Comparison of ENCODE assay signal across 18 cellular contexts in genomic region chr4:41200486-41201017, GRCh38. TPM values are rescaled to one million over a fixed set of nuclear protein-coding genes. Genes with fewer than 3 reads are reported as not detected.
"Had no signal": no experiment of that assay in that cellular context is flagged by ENCODE, and none has a peak within 500 bp of the region (broad histone marks: within the 10 kb centered on the region; RNA-seq: fewer than 3 reads in every experiment).

No MANE protein-coding gene starts in this region.

- H3K9ac ChIP-seq: parathyroid adenoma had no signal

- H3K36me3 Mint-ChIP-seq: activated naive CD8-positive, alpha-beta T cell; naive thymus-derived CD8-positive, alpha-beta T cell; stimulated activated naive B cell treated with anti-CD40 and anti-IgM and Interleukin-4, amounts not matched to agents 10 μg/mL and 1 μg/mL and 100 μg/mL, for 72 hours had no signal

- H3K9me3 ChIP-seq: SJSA1, spleen, tibial artery had no signal

- H3K4me3 ChIP-seq: cardiac muscle cell, SJSA1, spleen, tibial artery had no signal

- H3K27me3 ChIP-seq: cardiac muscle cell, SJSA1, spleen, tibial artery had no signal

- H3K4me1 Mint-ChIP-seq: naive thymus-derived CD8-positive, alpha-beta T cell; stimulated activated naive B cell treated with anti-CD40 and anti-IgM and Interleukin-4, amounts not matched to agents 10 μg/mL and 1 μg/mL and 100 μg/mL, for 72 hours had no signal

- H3K27ac ChIP-seq: cardiac muscle cell, parathyroid adenoma, SJSA1, tibial artery, WERI-Rb-1 had no signal

- H3K4me3 Mint-ChIP-seq: activated naive CD8-positive, alpha-beta T cell; naive thymus-derived CD8-positive, alpha-beta T cell; stimulated activated naive B cell treated with anti-CD40 and anti-IgM and Interleukin-4, amounts not matched to agents 10 μg/mL and 1 μg/mL and 100 μg/mL, for 72 hours had no signal

- H2AFZ ChIP-seq: parathyroid adenoma had no signal

- H3K27ac Mint-ChIP-seq: activated naive CD8-positive, alpha-beta T cell; naive thymus-derived CD8-positive, alpha-beta T cell; stimulated activated naive B cell treated with anti-CD40 and anti-IgM and Interleukin-4, amounts not matched to agents 10 μg/mL and 1 μg/mL and 100 μg/mL, for 72 hours had no signal

- H3K36me3 ChIP-seq: cardiac muscle cell, SJSA1, spleen, tibial artery, WERI-Rb-1 had no signal

- H3K9me3 Mint-ChIP-seq: naive thymus-derived CD8-positive, alpha-beta T cell had no signal

- ATAC-seq: left ventricle myocardium superior; naive thymus-derived CD8-positive, alpha-beta T cell; sciatic nerve; stimulated activated naive B cell treated with anti-CD40 and anti-IgM and Interleukin-4, amounts not matched to agents 10 μg/mL and 1 μg/mL and 100 μg/mL, for 72 hours had no signal

- DNase-seq: activated CD4-positive, alpha-beta T cell treated with anti-CD3 and anti-CD28 coated beads for 1 hour; activated gamma-delta T cell; head of caudate nucleus; kidney; left ventricle myocardium superior; mesendoderm; naive thymus-derived CD8-positive, alpha-beta T cell; spleen; stimulated activated naive B cell treated with anti-CD40 and anti-IgM and Interleukin-4, amounts not matched to agents 10 μg/mL and 1 μg/mL and 100 μg/mL, for 72 hours; SW 1271; T-helper 2 cell; tibial artery; WERI-Rb-1 had no signal

RNA-seq across cellular contexts. Expression of gene APBB2, which starts 13.8 kb away (rescaled TPM):
- polyA plus RNA-seq: naive thymus-derived CD8-positive, alpha-beta T cell had no signal

RNA-seq across cellular contexts. Expression of gene UCHL1, which starts 56.2 kb away (rescaled TPM):
- polyA plus RNA-seq: naive thymus-derived CD8-positive, alpha-beta T cell had no signal
